ENCODE assay signal across 8 cellular contexts in the genomic region with DNA sequence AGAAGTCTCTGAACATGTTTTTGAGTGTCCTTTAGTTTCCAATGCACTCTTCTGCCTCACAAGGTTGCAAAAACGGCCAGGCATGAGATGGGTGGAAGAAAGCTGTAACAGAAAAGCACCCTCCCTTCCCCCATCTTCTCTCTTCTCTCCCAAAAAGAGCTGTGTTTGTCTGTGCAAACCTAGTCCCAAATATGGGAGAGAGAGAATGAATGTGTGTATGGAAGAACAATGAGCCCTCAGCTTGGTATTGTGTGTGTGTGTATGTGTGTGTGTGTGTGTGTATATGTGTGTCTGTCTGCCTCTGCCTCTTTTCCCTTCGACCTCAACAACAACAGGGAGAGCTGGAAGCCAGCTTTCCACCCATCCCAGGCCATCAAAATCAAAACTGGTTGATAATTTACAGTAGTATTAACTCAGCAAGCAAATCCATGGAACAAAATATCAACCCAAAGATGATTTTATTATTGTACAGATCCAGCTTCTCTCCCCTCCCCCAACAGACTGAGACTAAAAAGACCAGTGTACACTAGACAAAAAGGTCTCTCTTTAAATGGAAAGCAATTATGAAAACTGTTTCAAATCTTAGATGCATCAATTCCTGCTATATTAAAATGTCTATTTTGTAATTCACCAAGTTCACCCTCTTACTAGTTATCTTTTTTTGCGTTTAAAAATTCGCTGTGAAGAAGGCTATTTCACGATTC. TPM values are rescaled to one million over a fixed set of nuclear protein-coding genes. Genes with fewer than 3 reads are reported as not detected.
DNase-seq lines count a peak whose midpoint lies in the region; ATAC-seq and TF ChIP-seq lines count a peak whose summit lies in the region.

No MANE protein-coding gene starts in this region.

- no peak for ATAC-seq in HG02571 (IDR thresholded peaks at IDR 0.05; ENCODE audit: unreplicated experiment)

- H3K4me3 ChIP-seq in choroid plexus epithelial cell (ENCODE audit: low read depth, low read length) = peak overlapping the region; percentile 80

- DNase-seq in DMS53 (lab: John Stamatoyannopoulos, UW) = peak; percentile 54
- no peak for DNase-seq in DMS53 treated with DMSO at 0.1 percent for 48 hours (lab: John Stamatoyannopoulos, UW; ENCODE audit: unreplicated experiment)
- peak; percentile 69 for DNase-seq in NCI-H748 (lab: John Stamatoyannopoulos, UW; ENCODE audit: unreplicated experiment)
- DNase-seq in choroid plexus epithelial cell (ENCODE audit: low read depth) = peak; percentile 39
- DNase-seq in mucosa of gallbladder (ENCODE audit: low spot score) = peak; percentile 50
- no peak for DNase-seq in HuH-7 (ENCODE audit: low spot score)
- DNase-seq in stimulated activated CD4-positive, alpha-beta T cell treated with anti-CD3 and anti-CD28 coated beads, Interleukin-4, amount 100 ng/mL, for 1 hour = no peak

- no peak for TF ChIP-seq CTCF in choroid plexus epithelial cell (conservative IDR thresholded peaks at IDR 0.05; ENCODE audit: low read depth, low read length)

RNA-seq across cellular contexts. Expression of a gene that starts 1.7 kb away (rescaled TPM):
- 134 TPM for total RNA-seq in mucosa of gallbladder

Comparison
In these comparisons a context has a peak if more than half of its experiments do, and no peak if none do; other contexts are left out.
1. DNase-seq: peak in DMS53 (single experiment), NCI-H748 (single experiment), choroid plexus epithelial cell (single experiment) and mucosa of gallbladder (single experiment); none in DMS53 treated with DMSO at 0.1 percent for 48 hours (single experiment), HuH-7 (single experiment) and stimulated activated CD4-positive, alpha-beta T cell treated with anti-CD3 and anti-CD28 coated beads, Interleukin-4, amount 100 ng/mL, for 1 hour (single experiment).